Comparison of ENCODE assay signal across 1 cellular context in the genomic region with DNA sequence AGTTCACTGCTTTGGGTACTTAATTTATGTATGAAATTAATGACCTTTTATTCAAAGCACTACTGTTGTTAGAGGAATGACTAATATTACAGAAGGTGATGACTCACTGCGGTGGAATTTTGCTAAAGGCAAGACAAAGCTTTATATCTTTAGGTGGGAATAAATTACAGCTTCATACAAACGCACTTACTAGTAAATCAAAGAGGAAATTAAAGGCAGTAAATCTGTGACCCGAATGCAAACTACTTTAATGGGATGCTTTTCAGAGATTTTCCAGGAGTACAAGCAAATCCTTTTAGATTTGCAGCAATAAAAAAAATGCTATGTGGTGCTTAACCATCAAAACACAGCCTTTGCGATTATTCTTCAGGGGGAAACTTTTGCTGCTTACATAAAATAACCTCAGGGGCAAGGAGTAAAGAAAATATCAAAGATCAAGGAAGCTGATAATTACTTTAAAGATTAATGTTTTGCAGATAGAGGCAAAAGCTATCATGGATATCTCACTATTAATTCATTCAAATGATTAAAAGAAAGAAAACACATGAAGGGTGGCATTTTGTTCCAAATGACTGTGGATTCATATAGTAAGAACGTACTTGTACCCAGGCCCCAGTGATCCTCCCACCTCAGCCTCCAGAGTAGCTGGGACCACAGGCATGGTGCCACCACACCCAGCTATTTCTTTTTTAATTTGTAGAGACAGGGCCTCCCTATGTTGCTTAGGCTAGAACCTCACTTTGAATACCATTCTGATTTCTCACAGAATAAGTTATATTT.
TF ChIP-seq lines count a peak whose summit lies in the region.

No MANE protein-coding gene starts in this region.

TF ChIP-seq in HCT116, 20 proteins besides CTCF, POLR2A, EP300 and RAD21 (continued from another document):
- TF ChIP-seq, protein P1, sequence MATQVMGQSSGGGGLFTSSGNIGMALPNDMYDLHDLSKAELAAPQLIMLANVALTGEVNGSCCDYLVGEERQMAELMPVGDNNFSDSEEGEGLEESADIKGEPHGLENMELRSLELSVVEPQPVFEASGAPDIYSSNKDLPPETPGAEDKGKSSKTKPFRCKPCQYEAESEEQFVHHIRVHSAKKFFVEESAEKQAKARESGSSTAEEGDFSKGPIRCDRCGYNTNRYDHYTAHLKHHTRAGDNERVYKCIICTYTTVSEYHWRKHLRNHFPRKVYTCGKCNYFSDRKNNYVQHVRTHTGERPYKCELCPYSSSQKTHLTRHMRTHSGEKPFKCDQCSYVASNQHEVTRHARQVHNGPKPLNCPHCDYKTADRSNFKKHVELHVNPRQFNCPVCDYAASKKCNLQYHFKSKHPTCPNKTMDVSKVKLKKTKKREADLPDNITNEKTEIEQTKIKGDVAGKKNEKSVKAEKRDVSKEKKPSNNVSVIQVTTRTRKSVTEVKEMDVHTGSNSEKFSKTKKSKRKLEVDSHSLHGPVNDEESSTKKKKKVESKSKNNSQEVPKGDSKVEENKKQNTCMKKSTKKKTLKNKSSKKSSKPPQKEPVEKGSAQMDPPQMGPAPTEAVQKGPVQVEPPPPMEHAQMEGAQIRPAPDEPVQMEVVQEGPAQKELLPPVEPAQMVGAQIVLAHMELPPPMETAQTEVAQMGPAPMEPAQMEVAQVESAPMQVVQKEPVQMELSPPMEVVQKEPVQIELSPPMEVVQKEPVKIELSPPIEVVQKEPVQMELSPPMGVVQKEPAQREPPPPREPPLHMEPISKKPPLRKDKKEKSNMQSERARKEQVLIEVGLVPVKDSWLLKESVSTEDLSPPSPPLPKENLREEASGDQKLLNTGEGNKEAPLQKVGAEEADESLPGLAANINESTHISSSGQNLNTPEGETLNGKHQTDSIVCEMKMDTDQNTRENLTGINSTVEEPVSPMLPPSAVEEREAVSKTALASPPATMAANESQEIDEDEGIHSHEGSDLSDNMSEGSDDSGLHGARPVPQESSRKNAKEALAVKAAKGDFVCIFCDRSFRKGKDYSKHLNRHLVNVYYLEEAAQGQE (IDR thresholded peaks at IDR 0.05; ENCODE audit: low read depth), result no peak
- TF ChIP-seq SP1 (IDR thresholded peaks at IDR 0.05; ENCODE audit: low read depth) (peak; percentile 90), EGR1 (IDR thresholded peaks at IDR 0.05; ENCODE audit: low read depth) (peak; percentile 42; the same call in 1 of the 2 replicates), ZFX (IDR thresholded peaks at IDR 0.05) (no peak)
TF ChIP-seq in HCT116: peak in this region for 12.
